In the genomic region with DNA sequence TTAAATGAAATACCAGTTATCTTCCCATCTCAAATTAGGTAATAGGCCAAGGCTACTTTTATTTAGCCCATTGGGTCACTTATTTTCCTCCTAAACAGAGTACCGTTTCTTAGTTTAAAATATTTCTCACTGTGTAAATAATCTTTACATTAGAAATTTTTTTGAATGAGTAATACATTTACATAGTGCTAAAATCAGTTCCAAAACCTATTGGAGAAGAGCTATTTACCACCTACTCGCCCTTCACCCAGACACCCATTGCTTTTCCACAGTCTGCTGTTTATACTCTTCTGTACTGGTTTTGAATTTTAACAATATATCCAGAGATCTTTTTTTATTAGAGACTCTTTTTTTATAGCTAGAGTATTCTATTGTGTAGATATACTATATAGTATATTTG, we compare ENCODE assay signal across 9 cellular contexts.
"Had no signal": no experiment of that assay in that cellular context is flagged by ENCODE, and none has a peak within 500 bp of the region (broad histone marks: within the 10 kb centered on the region; RNA-seq: fewer than 3 reads in every experiment).

No MANE protein-coding gene starts in this region.

- H3K9me3 ChIP-seq: HAP-1 had no signal

- H3K9ac ChIP-seq: GM23248 had no signal

- H3K4me3 Mint-ChIP-seq: GM23338, H9, HFFc6 had no signal

- H3K9me3 Mint-ChIP-seq: GM23338, H9, HFFc6 had no signal

- DNase-seq: GM23248, GOT3, H7, H9, HCEC 1CT, HFFc6 had no signal

- H2AFZ ChIP-seq: GM23248, GM23338 had no signal

- H3K27ac Mint-ChIP-seq: GM23338, H9, HFFc6 had no signal

- H3K4me1 Mint-ChIP-seq: GM23338, H9 had no signal

- H3K27ac ChIP-seq: GM23248 had no signal

- ATAC-seq: GM23338, HCT116 had no signal

- H3K4me3 ChIP-seq: GM23248, GM23338, HAP-1 had no signal

- H3K4me2 ChIP-seq: GM23338 had no signal
